In genomic region chr4:153497988-153498967, GRCh38 we compare ENCODE assay signal across 8 cellular contexts. TPM values are rescaled to one million over a fixed set of nuclear protein-coding genes. Genes with fewer than 3 reads are reported as not detected.
DNase-seq lines count a peak whose midpoint lies in the region; ATAC-seq and TF ChIP-seq lines count a peak whose summit lies in the region.

No MANE protein-coding gene starts in this region.

- POLR2A ChIA-PET in CD4-positive, alpha-beta memory T cell (lab: Charles Lee; ENCODE audit: partially characterized antibody): interaction anchor here (1.0 to 19.4 kb wide), 11 partner anchors 10 to 76 kb away, joined by 3 to 546 read pairs (median 17); partner anchors contain the start of gene TMEM131L

- H3K4me3 Mint-ChIP-seq in CD4-positive, alpha-beta memory T cell: peak overlapping the region; percentile 57 to 85 (median 80)

- no peaks in the 10 kb centered on the region for H3K79me2 ChIP-seq in osteoblast (ENCODE audit: insufficient read depth, low read length)

- H3K9me3 ChIP-seq in CD4-positive, alpha-beta memory T cell (ENCODE audit: control insufficient read depth in 1 of 2, low read length in 2 of 2): no peaks in the 10 kb centered on the region
- H3K9me3 ChIP-seq in osteoblast (ENCODE audit: low read depth, low read length): no peaks in the 10 kb centered on the region

- peak overlapping the region; percentile 30 for H2AFZ ChIP-seq in osteoblast (ENCODE audit: low read length)

- no peaks in the 10 kb centered on the region for H3K27me3 ChIP-seq in CD4-positive, alpha-beta memory T cell (ENCODE audit: insufficient read depth, low read length)
- H3K27me3 ChIP-seq in osteoblast (ENCODE audit: insufficient read depth, low read length): no peaks in the 10 kb centered on the region

- peaks cover 98% of the 10 kb centered on the region for H3K4me1 ChIP-seq in CD4-positive, alpha-beta memory T cell (ENCODE audit: insufficient read depth, low read length)
- H3K4me1 ChIP-seq in osteoblast (ENCODE audit: insufficient read depth, low read length): peaks cover 36% of the 10 kb centered on the region

- CTCF ChIA-PET in CD4-positive, alpha-beta memory T cell (lab: Charles Lee; ENCODE audit: partially characterized antibody): interaction anchor here (0.6 to 5.7 kb wide), 14 partner anchors 9 to 153 kb away, joined by 3 to 34 read pairs (median 10); partner anchors contain the start of gene TMEM131L

- peak overlapping the region; percentile 64 for H3K27ac ChIP-seq in CD4-positive, alpha-beta memory T cell (ENCODE audit: low read depth, low read length)
- peak overlapping the region; percentile 76 for H3K27ac ChIP-seq in osteoblast (ENCODE audit: low read depth, low read length)

- no peak for TF ChIP-seq CTCF in osteoblast (IDR thresholded peaks at IDR 0.05; ENCODE audit: extremely low read depth, low read depth, low read length)

- peak overlapping the region in 1 of 2 donors; percentile 38 for H3K4me3 ChIP-seq in CD4-positive, alpha-beta memory T cell (ENCODE audit: low read length in 2 of 2)
- peak overlapping the region; percentile 31 for H3K4me3 ChIP-seq in osteoblast (ENCODE audit: insufficient read depth, low read length)

- peaks cover 0 to 39% of the 10 kb centered on the region in 2 donors for H3K36me3 Mint-ChIP-seq in CD4-positive, alpha-beta memory T cell

- no peaks in the 10 kb centered on the region for H3K27me3 Mint-ChIP-seq in CD4-positive, alpha-beta memory T cell

- peak overlapping the region; percentile 69 for H3K4me2 ChIP-seq in osteoblast (ENCODE audit: insufficient read depth, low read length)

- ATAC-seq in GM19395 (IDR thresholded peaks at IDR 0.05; ENCODE audit: unreplicated experiment) (peak; percentile 64), HG03432 (IDR thresholded peaks at IDR 0.05; ENCODE audit: unreplicated experiment) (peak; percentile 80)

- H3K36me3 ChIP-seq in CD4-positive, alpha-beta memory T cell (ENCODE audit: insufficient read depth, low read length): no peaks in the 10 kb centered on the region
- H3K36me3 ChIP-seq in osteoblast (ENCODE audit: insufficient read depth, low read length): no peaks in the 10 kb centered on the region

- DNase-seq in CD4-positive, alpha-beta memory T cell: no peak
- DNase-seq in dermis blood vessel endothelial cell: peak; percentile 20
- DNase-seq in osteoblast (ENCODE audit: insufficient read length, low spot score, missing footprints): peak; percentile 88
- DNase-seq in SIG-M5 (lab: John Stamatoyannopoulos, UW): no peak
- no peak for DNase-seq in KG1 (lab: John Stamatoyannopoulos, UW)
- no peak for DNase-seq in C1 segment of cervical spinal cord (lab: John Stamatoyannopoulos, UW)

- H4K20me1 ChIP-seq in osteoblast (ENCODE audit: insufficient read depth, low read length): no peaks in the 10 kb centered on the region

- intact Hi-C loops in CD4-positive, alpha-beta memory T cell (cut with micrococcal nuclease): loop anchor here (1.0 kb wide), 3 partner anchors 10 to 32 kb away; partner anchors contain the start of gene TMEM131L

- no peaks in the 10 kb centered on the region for H3K9me3 Mint-ChIP-seq in CD4-positive, alpha-beta memory T cell

- H3K4me1 Mint-ChIP-seq in CD4-positive, alpha-beta memory T cell: peaks cover 76 to 100% (median 86%) of the 10 kb centered on the region in 4 donors

- peak overlapping the region; percentile 94 to 99 (median 97) for H3K27ac Mint-ChIP-seq in CD4-positive, alpha-beta memory T cell

RNA-seq across cellular contexts. Expression of gene TMEM131L, which starts 32.1 kb away (rescaled TPM):
- total RNA-seq in CD4-positive, alpha-beta memory T cell: 10 to 100 TPM; 62.5 to 65.6 TPM
- polyA plus RNA-seq in CD4-positive, alpha-beta memory T cell: 10 to 100 TPM; 20.8 to 43.8 TPM
- total RNA-seq in dermis blood vessel endothelial cell (16.2 and 25.3 TPM in 2 replicates), osteoblast (8.3 and 9.0 TPM in 2 replicates)

Comparison
In these comparisons a context has a peak if more than half of its experiments do, and no peak if none do; other contexts are left out.
1. DNase-seq: peak in dermis blood vessel endothelial cell (single experiment) and osteoblast (single experiment); none in CD4-positive, alpha-beta memory T cell (0 of 5), SIG-M5 (single experiment), KG1 (single experiment) and C1 segment of cervical spinal cord (0 of 14).